Comparison of ENCODE assay signal across 8 cellular contexts in genomic region chr9:116589392-116590354, GRCh38.
DNase-seq lines count a peak whose midpoint lies in the region; ATAC-seq and TF ChIP-seq lines count a peak whose summit lies in the region.

No MANE protein-coding gene starts in this region.

- DNase-seq in activated CD4-positive, alpha-beta T cell treated with anti-CD3 and anti-CD28 coated beads for 36 hours = peak; percentile 56
- no peak for DNase-seq in activated CD4-positive, alpha-beta T cell treated with anti-CD3 and anti-CD28 coated beads, Interleukin-2, amount 50 U/mL, for 4 hours
- DNase-seq in SJCRH30 = peak; percentile 73 to 90
- DNase-seq in foreskin keratinocyte = peak in 1 of 2 donors; percentile 73
- DNase-seq in vagina (ENCODE audit: extremely low spot score in 2 of 2) = no peak
- DNase-seq in activated CD4-positive, CD25-positive, alpha-beta regulatory T cell treated with anti-CD3 and anti-CD28 coated beads, Interleukin-2, amount 50 U/mL, for 72 hours = no peak
- no peak for DNase-seq in NCI-H187 (lab: John Stamatoyannopoulos, UW)

- POLR2A ChIA-PET in activated CD4-positive, alpha-beta T cell treated with anti-CD3 and anti-CD28 coated beads for 36 hours (lab: Charles Lee) = no interaction called here

- H3K4me3 ChIP-seq in SJCRH30 (no peak overlapping the region), vagina (no peak overlapping the region)

- ATAC-seq in activated CD4-positive, alpha-beta T cell treated with anti-CD3 and anti-CD28 coated beads for 36 hours = peak; percentile 91
- ATAC-seq in HG02943 (IDR thresholded peaks at IDR 0.05; ENCODE audit: low read depth, unreplicated experiment) (peak; percentile 61), foreskin keratinocyte (peak; percentile 95)

- H3K27me3 ChIP-seq in SJCRH30 (no peaks in the 10 kb centered on the region), foreskin keratinocyte (no peaks in the 10 kb centered on the region), vagina (no peaks in the 10 kb centered on the region)

- H3K9me3 ChIP-seq in SJCRH30 (replicated peaks) (peaks cover 2% of the 10 kb centered on the region; the same call in 1 of the 2 replicates), vagina (peaks cover 2% of the 10 kb centered on the region)

- H3K27me3 Mint-ChIP-seq in activated CD4-positive, alpha-beta T cell treated with anti-CD3 and anti-CD28 coated beads for 36 hours = no peaks in the 10 kb centered on the region

- H3K36me3 ChIP-seq in SJCRH30 (no peaks in the 10 kb centered on the region), vagina (no peaks in the 10 kb centered on the region)

- peaks cover 16% of the 10 kb centered on the region for H3K36me3 Mint-ChIP-seq in activated CD4-positive, alpha-beta T cell treated with anti-CD3 and anti-CD28 coated beads for 36 hours (ENCODE audit: low read depth)

- CTCF ChIA-PET in activated CD4-positive, alpha-beta T cell treated with anti-CD3 and anti-CD28 coated beads for 36 hours (lab: Charles Lee) = interaction anchor here (1.0 kb wide), 1 partner anchor 13 kb away, joined by 3 read pairs; no protein-coding TSS in a partner anchor

- H3K4me1 ChIP-seq in SJCRH30 (peaks cover 7% of the 10 kb centered on the region), foreskin keratinocyte (no peaks in the 10 kb centered on the region), vagina (peaks cover 9% of the 10 kb centered on the region)

- H3K9me3 Mint-ChIP-seq in activated CD4-positive, alpha-beta T cell treated with anti-CD3 and anti-CD28 coated beads for 36 hours (ENCODE audit: low read depth) = peaks cover 13% of the 10 kb centered on the region

- intact Hi-C loops in activated CD4-positive, alpha-beta T cell treated with anti-CD3 and anti-CD28 coated beads for 36 hours (cut with DNase I, micrococcal nuclease) = loop anchor here (1.0 to 2.0 kb wide), 4 partner anchors 58 to 271 kb away; no protein-coding TSS in a partner anchor
- intact Hi-C loops in vagina (cut with DNase I) = loop anchor here (10.0 kb wide), 1 partner anchor 45 kb away; no protein-coding TSS in a partner anchor

- H3K27ac ChIP-seq in SJCRH30 (no peak overlapping the region), foreskin keratinocyte (no peak overlapping the region), vagina (no peak overlapping the region)

- TF ChIP-seq POLR2A in vagina (IDR thresholded peaks at IDR 0.05) = no peak

- H3K4me3 Mint-ChIP-seq in activated CD4-positive, alpha-beta T cell treated with anti-CD3 and anti-CD28 coated beads for 36 hours = no peak overlapping the region

- TF ChIP-seq CTCF in foreskin keratinocyte (conservative IDR thresholded peaks at IDR 0.05) (peak; percentile 98), vagina (IDR thresholded peaks at IDR 0.05) (peak in 2 of 3 experiments; percentile 9)

- no peaks in the 10 kb centered on the region for H3K4me1 Mint-ChIP-seq in activated CD4-positive, alpha-beta T cell treated with anti-CD3 and anti-CD28 coated beads for 36 hours

- H3K27ac Mint-ChIP-seq in activated CD4-positive, alpha-beta T cell treated with anti-CD3 and anti-CD28 coated beads for 36 hours = no peak overlapping the region

Comparison
In these comparisons a context has a peak if more than half of its experiments do, and no peak if none do; other contexts are left out.
1. DNase-seq: peak in activated CD4-positive, alpha-beta T cell treated with anti-CD3 and anti-CD28 coated beads for 36 hours (single experiment) and SJCRH30 (2 of 2); none in activated CD4-positive, alpha-beta T cell treated with anti-CD3 and anti-CD28 coated beads, Interleukin-2, amount 50 U/mL, for 4 hours (0 of 2), vagina (0 of 2), activated CD4-positive, CD25-positive, alpha-beta regulatory T cell treated with anti-CD3 and anti-CD28 coated beads, Interleukin-2, amount 50 U/mL, for 72 hours (single experiment) and NCI-H187 (0 of 2).
2. Peak in every context shown above with its lines, with median percentiles within 50 percentile points of each other: ATAC-seq.